24 cellular contexts compared by ENCODE assay signal in genomic region chr3:109943181-109943580, GRCh38.
"Had no signal": no experiment of that assay in that cellular context is flagged by ENCODE, and none has a peak within 500 bp of the region (broad histone marks: within the 10 kb centered on the region; RNA-seq: fewer than 3 reads in every experiment).

No MANE protein-coding gene starts in this region.

- H3K9me3 ChIP-seq: neutrophil, suprapubic skin, tibial nerve had no signal

- FAIRE-seq: bronchial epithelial cell had no signal

- ATAC-seq: activated T-cell treated with anti-CD3 and anti-CD28 coated beads, Interleukin-2, amount 50 U/mL, for 4 hours; gastrocnemius medialis; left cardiac atrium; right cardiac atrium; stimulated activated effector memory CD8-positive, alpha-beta T cell treated with anti-CD3 and anti-CD28 coated beads, Interleukin-12 subunit alpha, Interleukin-12 subunit beta, amount 100 ng/mL, for 72 hours; stimulated activated naive CD8-positive, alpha-beta T cell treated with anti-CD3 and anti-CD28 coated beads, Interleukin-15, amount 100 ng/mL, for 72 hours; T-helper 17 cell had no signal

- H3K27ac ChIP-seq: epithelial cell of prostate, gastrocnemius medialis, neutrophil, parathyroid adenoma, suprapubic skin, tibial nerve had no signal

- H3K79me2 ChIP-seq: parathyroid adenoma had no signal

- H2AFZ ChIP-seq: parathyroid adenoma had no signal

- H3K4me1 ChIP-seq: gastrocnemius medialis, parathyroid adenoma, suprapubic skin, tibial nerve had no signal

- DNase-seq: activated CD4-positive, alpha-beta T cell treated with anti-CD3 and anti-CD28 coated beads for 4 hours; activated CD4-positive, alpha-beta T cell treated with anti-CD3 and anti-CD28 coated beads, Interleukin-2, amount 50 U/mL, for 48 hours; activated CD4-positive, CD25-positive, alpha-beta regulatory T cell; activated CD8-positive, alpha-beta memory T cell treated with anti-CD3 and anti-CD28 coated beads, Interleukin-2, amount 50 U/mL, for 48 hours; activated naive CD4-positive, alpha-beta T cell treated with Interleukin-2 at 50 U/mL for 16 hours; activated naive CD8-positive, alpha-beta T cell treated with anti-CD3 and anti-CD28 coated beads, Interleukin-2, amount 10 ng/mL, durations not matched to agents 7 days and 5 days; activated T-cell treated with anti-CD3 and anti-CD28 coated beads, Interleukin-2, amount 50 U/mL, for 4 hours; amygdala; cortex of kidney; gastrocnemius medialis; head of caudate nucleus; hypothalamus; left cardiac atrium; right cardiac atrium; stimulated activated CD4-positive, alpha-beta T cell treated with anti-CD3 and anti-CD28 coated beads, Interleukin-1b, Interleukin-23, amount 100 ng/mL, for 48 hours; stimulated activated naive CD8-positive, alpha-beta T cell treated with anti-CD3 and anti-CD28 coated beads, Interleukin-15, amount 100 ng/mL, for 72 hours; T-helper 17 cell had no signal

- H3K4me3 ChIP-seq: gastrocnemius medialis, suprapubic skin, tibial nerve had no signal

- H3K36me3 ChIP-seq: gastrocnemius medialis, neutrophil, suprapubic skin, tibial nerve had no signal

- H3K9ac ChIP-seq: parathyroid adenoma had no signal

- H3K27me3 ChIP-seq: gastrocnemius medialis, neutrophil, suprapubic skin, tibial nerve had no signal
